ENCODE assay signal across 20 cellular contexts in the genomic region with DNA sequence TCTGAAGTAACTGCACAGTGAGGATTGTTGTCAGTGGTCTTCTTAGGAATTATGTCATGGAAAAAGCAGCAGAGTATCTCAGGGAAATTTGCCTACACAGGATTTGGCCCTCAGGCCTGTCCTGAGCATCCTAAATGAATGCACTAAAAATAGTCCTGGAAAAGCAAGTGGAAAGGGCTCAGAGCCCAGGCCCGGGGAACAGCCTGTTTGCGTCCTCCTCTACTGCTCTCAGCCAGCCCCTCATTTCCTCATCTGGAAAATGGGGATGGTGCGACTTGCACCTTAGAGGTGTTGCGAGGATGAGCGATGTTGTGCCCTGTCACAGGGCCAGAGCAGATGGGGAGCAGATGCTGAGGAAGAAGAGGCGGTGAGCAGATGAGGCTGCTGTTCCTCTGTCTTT. TPM values are rescaled to one million over a fixed set of nuclear protein-coding genes. Genes with fewer than 3 reads are reported as not detected.
DNase-seq lines count a peak whose midpoint lies in the region; ATAC-seq and TF ChIP-seq lines count a peak whose summit lies in the region.
"Had no signal": no experiment of that assay in that cellular context is flagged by ENCODE, and none has a peak within 500 bp of the region (broad histone marks: within the 10 kb centered on the region; RNA-seq: fewer than 3 reads in every experiment).

No MANE protein-coding gene starts in this region.

- no peaks in the 10 kb centered on the region for H3K27me3 Mint-ChIP-seq in activated B cell treated with CpG ODN at 0.5 μM for 24 hours
- no peaks in the 10 kb centered on the region for H3K27me3 Mint-ChIP-seq in nephron progenitor cell (ENCODE audit: low read depth, poor library complexity)
- no peaks in the 10 kb centered on the region for H3K27me3 Mint-ChIP-seq in Calu3 (ENCODE audit: unreplicated experiment)
- H3K27me3 Mint-ChIP-seq: naive thymus-derived CD4-positive, alpha-beta T cell had no signal

- H3K27me3 ChIP-seq in uterus: no peaks in the 10 kb centered on the region
- H3K27me3 ChIP-seq in suprapubic skin: no peaks in the 10 kb centered on the region
- H3K27me3 ChIP-seq: vagina had no signal

- TF ChIP-seq POLR2A in uterus (IDR thresholded peaks at IDR 0.05): no peak
- no peak for TF ChIP-seq POLR2A in suprapubic skin (IDR thresholded peaks at IDR 0.05)

- H3K4me1 Mint-ChIP-seq in activated B cell treated with CpG ODN at 0.5 μM for 24 hours (peaks cover 6% of the 10 kb centered on the region), nephron progenitor cell (peaks cover 10% of the 10 kb centered on the region), Calu3 (ENCODE audit: low read depth, unreplicated experiment) (peaks cover 24% of the 10 kb centered on the region)

- BruUV-seq in Calu3 (replicated peaks; lab: Mats Ljungman, UMichigan): no TSS peak

- no peak for TF ChIP-seq EP300 in suprapubic skin (IDR thresholded peaks at IDR 0.05)

- WGBS in suprapubic skin: 77% methylated on average over 6 of the region's 6 CpGs

- CTCF ChIA-PET in activated B cell treated with CpG ODN at 0.5 μM for 24 hours (lab: Charles Lee) (no interaction called here), Calu3 (lab: Charles Lee) (no interaction called here)

- ATAC-seq in activated B cell treated with CpG ODN at 0.5 μM for 24 hours (ENCODE audit: low read depth): no peak
- peak; percentile 55 for ATAC-seq in Right ventricle myocardium superior (ENCODE audit: poor library complexity)
- ATAC-seq: activated naive CD4-positive, alpha-beta T cell treated with anti-CD3 and anti-CD28 coated beads, Interleukin-2, amount 50 U/mL, for 72 hours; esophagus mucosa; naive thymus-derived CD4-positive, alpha-beta T cell; sciatic nerve had no signal

- peaks cover 7% of the 10 kb centered on the region in 2 donors for H3K4me1 ChIP-seq in uterus
- H3K4me1 ChIP-seq in suprapubic skin: peaks cover 43% of the 10 kb centered on the region

- no peak overlapping the region for H3K4me3 ChIP-seq in uterus
- H3K4me3 ChIP-seq in suprapubic skin: no peak overlapping the region
- H3K4me3 ChIP-seq: vagina had no signal

- H3K9me3 Mint-ChIP-seq in activated B cell treated with CpG ODN at 0.5 μM for 24 hours: no peaks in the 10 kb centered on the region
- H3K9me3 Mint-ChIP-seq in nephron progenitor cell: no peaks in the 10 kb centered on the region
- no peaks in the 10 kb centered on the region for H3K9me3 Mint-ChIP-seq in Calu3 (ENCODE audit: low read depth, unreplicated experiment)
- H3K9me3 Mint-ChIP-seq: activated naive CD4-positive, alpha-beta T cell treated with anti-CD3 and anti-CD28 coated beads, Interleukin-2, amount 50 U/mL, for 72 hours; naive thymus-derived CD4-positive, alpha-beta T cell had no signal

- H3K9me3 ChIP-seq in uterus (no peaks in the 10 kb centered on the region), suprapubic skin (no peaks in the 10 kb centered on the region)
- H3K9me3 ChIP-seq: vagina had no signal

- H3K4me3 Mint-ChIP-seq in activated B cell treated with CpG ODN at 0.5 μM for 24 hours (no peak overlapping the region), nephron progenitor cell (no peak overlapping the region), Calu3 (ENCODE audit: low read depth, unreplicated experiment) (no peak overlapping the region)
- H3K4me3 Mint-ChIP-seq: naive thymus-derived CD4-positive, alpha-beta T cell had no signal

- H3K36me3 ChIP-seq in uterus: no peaks in the 10 kb centered on the region
- H3K36me3 ChIP-seq in suprapubic skin: peaks cover 47% of the 10 kb centered on the region

- H3K27ac ChIP-seq in uterus (peak overlapping the region; percentile 24 to 50), suprapubic skin (no peak overlapping the region)
- H3K27ac ChIP-seq: vagina had no signal

- peak overlapping the region; percentile 30 for H3K27ac Mint-ChIP-seq in activated B cell treated with CpG ODN at 0.5 μM for 24 hours
- peak overlapping the region; percentile 45 for H3K27ac Mint-ChIP-seq in nephron progenitor cell
- H3K27ac Mint-ChIP-seq in Calu3 (ENCODE audit: unreplicated experiment): no peak overlapping the region

- H3K36me3 Mint-ChIP-seq in activated B cell treated with CpG ODN at 0.5 μM for 24 hours (ENCODE audit: low read depth) (peaks cover 84% of the 10 kb centered on the region), nephron progenitor cell (ENCODE audit: low read depth) (peaks cover 42% of the 10 kb centered on the region), Calu3 (ENCODE audit: insufficient read depth, unreplicated experiment) (peaks cover 12% of the 10 kb centered on the region)

- TF ChIP-seq CTCF in activated B cell treated with CpG ODN at 0.5 μM for 24 hours (IDR thresholded peaks at IDR 0.05) (no peak), nephron progenitor cell (IDR thresholded peaks at IDR 0.05) (no peak), uterus (IDR thresholded peaks at IDR 0.05) (no peak), suprapubic skin (IDR thresholded peaks at IDR 0.05) (no peak), Calu3 (IDR thresholded peaks at IDR 0.05; ENCODE audit: unreplicated experiment) (no peak)

- DNase-seq in activated B cell treated with CpG ODN at 0.5 μM for 24 hours (no peak), Right ventricle myocardium superior (peak; percentile 56), nephron progenitor cell (no peak), uterus (no peak), suprapubic skin (ENCODE audit: low spot score in 2 of 2) (no peak), NCI-H774 (lab: John Stamatoyannopoulos, UW) (no peak), Calu3 (no peak)
- DNase-seq: activated CD4-positive, alpha-beta T cell treated with anti-CD3 and anti-CD28 coated beads for 1 hour; effector memory CD4-positive, alpha-beta T cell; mesenchymal stem cell; naive thymus-derived CD4-positive, alpha-beta T cell; NCI-H1694 treated with DMSO at 0.1 percent for 48 hours; NCI-H2171 treated with DMSO at 0.1 percent for 48 hours; NCI-H526 treated with DMSO at 0.1 percent for 48 hours; OCI-M1; SHP77 had no signal

- POLR2A ChIA-PET in activated B cell treated with CpG ODN at 0.5 μM for 24 hours (lab: Charles Lee): no interaction called here

- intact Hi-C loops in activated B cell treated with CpG ODN at 0.5 μM for 24 hours (cut with micrococcal nuclease): no loop called here
- intact Hi-C loops in Right ventricle myocardium superior (cut with DNase I): no loop called here
- intact Hi-C loops in uterus (cut with DNase I; ENCODE audit: low total_unique reads): no loop called here
- intact Hi-C loops in Calu3 (cut with micrococcal nuclease; ENCODE audit: unreplicated experiment): no loop called here

RNA-seq across cellular contexts. Expression of a gene that starts 21.6 kb away (rescaled TPM):
- total RNA-seq in activated B cell treated with CpG ODN at 0.5 μM for 24 hours (4.7 and 6.1 TPM in 2 replicates), Right ventricle myocardium superior (9.8 TPM), uterus (10 to 100 TPM in 2 of 4 donors, 1 to 10 TPM in 2; 6.5 to 26.8 (median 13.3) TPM), suprapubic skin (10 to 100 TPM; 19.7 to 52.8 (median 35.0) TPM), Calu3 (2022) (6.6 and 8.2 TPM in 2 replicates)
